Comparison of ENCODE assay signal across 11 cellular contexts in the genomic region with DNA sequence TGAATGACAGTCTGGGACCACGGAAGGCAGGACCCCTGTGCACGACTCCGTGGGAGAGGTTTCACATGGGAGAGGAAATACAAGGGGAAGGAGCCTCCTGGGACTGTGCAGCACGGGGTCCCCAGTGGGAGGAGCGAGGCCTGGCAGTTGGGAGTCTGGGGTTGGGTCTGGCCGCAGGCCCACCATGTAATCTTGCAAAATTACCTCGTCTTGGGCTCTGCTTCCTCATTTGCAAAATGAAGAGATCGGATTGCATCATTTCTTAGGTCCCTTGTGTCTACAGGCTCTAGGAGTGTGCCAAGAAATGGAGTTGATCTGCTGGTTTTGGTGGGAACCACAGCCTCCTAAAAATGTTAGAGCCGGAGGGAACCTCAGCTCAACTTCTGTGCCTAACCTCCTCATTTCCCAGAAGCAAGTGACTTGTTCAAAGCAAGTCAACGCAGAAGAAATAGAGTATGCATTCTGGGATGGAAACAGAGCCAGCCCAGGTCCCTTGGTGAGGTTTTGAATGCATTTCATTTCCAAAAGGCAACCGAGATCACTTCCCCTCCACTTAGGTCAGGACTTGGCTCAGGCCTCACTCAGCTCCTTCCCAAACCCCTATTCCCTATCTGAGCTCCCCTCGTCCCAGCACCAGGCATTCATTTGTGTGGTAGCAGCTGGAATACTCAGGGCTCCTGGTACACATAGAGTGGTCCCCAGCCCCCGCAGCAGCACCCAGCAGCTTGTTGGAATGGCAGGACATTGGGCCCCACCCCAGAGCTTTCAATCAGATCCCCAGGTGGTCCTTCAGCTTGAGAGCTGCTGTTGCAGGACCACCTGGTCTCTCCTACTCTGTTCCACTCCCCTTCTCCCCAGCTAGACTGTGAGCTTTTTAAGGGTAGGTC.
DNase-seq lines count a peak whose midpoint lies in the region; ATAC-seq and TF ChIP-seq lines count a peak whose summit lies in the region.
"Had no signal": no experiment of that assay in that cellular context is flagged by ENCODE, and none has a peak within 500 bp of the region (broad histone marks: within the 10 kb centered on the region; RNA-seq: fewer than 3 reads in every experiment).

No MANE protein-coding gene starts in this region.

- BruUV-seq in Panc1 (replicated peaks; lab: Mats Ljungman, UMichigan): no TSS peak

- H3K9me3 ChIP-seq in Panc1 (ENCODE audit: control insufficient read depth, insufficient read depth, low read depth, low read length): no peaks in the 10 kb centered on the region
- no peaks in the 10 kb centered on the region for H3K9me3 ChIP-seq in gastrocnemius medialis

- no peaks in the 10 kb centered on the region for H3K36me3 ChIP-seq in Panc1 (ENCODE audit: control insufficient read depth, insufficient read depth, low read length)
- no peaks in the 10 kb centered on the region for H3K36me3 ChIP-seq in gastrocnemius medialis

- POLR2A ChIA-PET in Panc1 (lab: Charles Lee): no interaction called here

- ATAC-seq in Panc1: no peak
- peak; percentile 71 to 80 for ATAC-seq in gastrocnemius medialis
- no peak for ATAC-seq in GM18511 (IDR thresholded peaks at IDR 0.05; ENCODE audit: unreplicated experiment)

- CTCF ChIA-PET in Panc1 (lab: Charles Lee): interaction anchor here (0.7 to 1.0 kb wide), 2 partner anchors 28 to 101 kb away, joined by 3 to 5 read pairs; no protein-coding TSS in a partner anchor

- H3K4me3 ChIP-seq in HL-60 (replicated peaks; ENCODE audit: insufficient read depth, low read length) (no peak overlapping the region), Panc1 (ENCODE audit: low read depth in 2 of 2, low read length in 2 of 2) (no peak overlapping the region), fibroblast of villous mesenchyme (ENCODE audit: low read depth, low read length) (no peak overlapping the region), gastrocnemius medialis (no peak overlapping the region)

- H3K27ac ChIP-seq in HL-60 (replicated peaks) (peak overlapping the region; percentile 89), Panc1 (ENCODE audit: low read length) (peak overlapping the region; percentile 81), gastrocnemius medialis (peak overlapping the region; percentile 25 to 52 (median 39))

- no peak for TF ChIP-seq CTCF in HL-60 (IDR thresholded peaks at IDR 0.05; ENCODE audit: insufficient read depth, low read length)
- no peak for TF ChIP-seq CTCF in Panc1 (IDR thresholded peaks at IDR 0.05)
- no peak for TF ChIP-seq CTCF in fibroblast of villous mesenchyme (IDR thresholded peaks at IDR 0.05; ENCODE audit: insufficient read depth, low read depth, low read length)
- TF ChIP-seq CTCF in gastrocnemius medialis (IDR thresholded peaks at IDR 0.05 in 4 of 5, conservative IDR thresholded peaks at IDR 0.05 in 1 of 5): no peak

- intact Hi-C loops in Panc1 (cut with micrococcal nuclease; ENCODE audit: unreplicated experiment) (loop anchor here (5.0 kb wide), 1 partner anchor 104 kb away; no protein-coding TSS in a partner anchor), gastrocnemius medialis (cut with DNase I; ENCODE audit: low total_unique reads) (loop anchor here (5.0 kb wide), 1 partner anchor 321 kb away; no protein-coding TSS in a partner anchor)

- no peak for TF ChIP-seq POLR2A in gastrocnemius medialis (IDR thresholded peaks at IDR 0.05)

- DNase-seq in HL-60 (ENCODE audit: low read depth in 1 of 2, low spot score in 1 of 2) (peak; percentile 96 to 99), Panc1 (ENCODE audit: low read depth, low spot score) (no peak), fibroblast of villous mesenchyme (ENCODE audit: low read depth) (peak; percentile 60), gastrocnemius medialis (peak; percentile 24 to 55), retina (no peak)
- DNase-seq in activated T-cell treated with anti-CD3 and anti-CD28 coated beads, Interleukin-2, amount 50 U/mL, for 1 hour: no peak
- DNase-seq in stimulated activated CD4-positive, alpha-beta T cell treated with anti-CD3 and anti-CD28 coated beads, Interleukin-15, amount 100 ng/mL, for 24 hours: no peak
- DNase-seq: activated CD4-positive, alpha-beta T cell treated with anti-CD3 and anti-CD28 coated beads, Interleukin-2, amount 10 ng/mL, durations not matched to agents 24 days and 14 days; HFFc6; NCI-H2081 had no signal

- in situ Hi-C loops in Panc1 (cut with HindIII; ENCODE audit: low pct_unique_long_range_greater_than_20kb, low sequenced_read_pairs): no loop called here
- in situ Hi-C loops in gastrocnemius medialis (cut with MboI; ENCODE audit: low sequenced_read_pairs in 4 of 4): loop anchor here in 1 of 4 donors (25.0 kb wide), 1 partner anchor 259 kb away; a partner anchor contains a TSS

- H3K27me3 ChIP-seq in HL-60 (ENCODE audit: insufficient read depth, poor library complexity, severe bottlenecking) (no peaks in the 10 kb centered on the region), Panc1 (ENCODE audit: control insufficient read depth, insufficient read depth, low read length) (no peaks in the 10 kb centered on the region), gastrocnemius medialis (no peaks in the 10 kb centered on the region)

- H3K4me1 ChIP-seq in Panc1 (ENCODE audit: control insufficient read depth, insufficient read depth, low read length) (peaks cover 14% of the 10 kb centered on the region), gastrocnemius medialis (peaks cover 22% of the 10 kb centered on the region in 2 donors)

Comparison
In these comparisons a context has a peak if more than half of its experiments do, and no peak if none do; other contexts are left out.
1. DNase-seq: peak in HL-60 (2 of 2), fibroblast of villous mesenchyme (single experiment) and gastrocnemius medialis (2 of 2); none in Panc1 (single experiment), activated T-cell treated with anti-CD3 and anti-CD28 coated beads, Interleukin-2, amount 50 U/mL, for 1 hour (single experiment), retina (single experiment) and stimulated activated CD4-positive, alpha-beta T cell treated with anti-CD3 and anti-CD28 coated beads, Interleukin-15, amount 100 ng/mL, for 24 hours (single experiment).
2. H3K27ac ChIP-seq: peak in every context shown above with its lines; median percentile 89 in HL-60; 81 in Panc1; 39 in gastrocnemius medialis.
3. ATAC-seq: peak in gastrocnemius medialis (2 of 2); none in Panc1 (single experiment) and GM18511 (single experiment).